ENCODE assay signal across 1 cellular context in genomic region chr11:128738942-128739341, GRCh38.
TF ChIP-seq lines count a peak whose summit lies in the region.

No MANE protein-coding gene starts in this region.

TF ChIP-seq in WTC11, 78 proteins besides CTCF, POLR2A, EP300 and RAD21:
- TF ChIP-seq RELA (CRISPR knock-in tag; IDR thresholded peaks at IDR 0.05; ENCODE audit: borderline replicate concordance), result no peak
- TF ChIP-seq SMAD3 (CRISPR knock-in tag; IDR thresholded peaks at IDR 0.05; ENCODE audit: borderline replicate concordance), result no peak
- no peak for TF ChIP-seq GTF2I (CRISPR knock-in tag; conservative IDR thresholded peaks at IDR 0.05)
- no peak for TF ChIP-seq FOXK1 (CRISPR knock-in tag; IDR thresholded peaks at IDR 0.05)
- TF ChIP-seq JAZF1 (CRISPR knock-in tag; IDR thresholded peaks at IDR 0.05), result no peak
- no peak for TF ChIP-seq USF2 (CRISPR knock-in tag; IDR thresholded peaks at IDR 0.05)
- no peak for TF ChIP-seq MXD4 (CRISPR knock-in tag; IDR thresholded peaks at IDR 0.05; ENCODE audit: borderline replicate concordance)
- TF ChIP-seq, protein P1, sequence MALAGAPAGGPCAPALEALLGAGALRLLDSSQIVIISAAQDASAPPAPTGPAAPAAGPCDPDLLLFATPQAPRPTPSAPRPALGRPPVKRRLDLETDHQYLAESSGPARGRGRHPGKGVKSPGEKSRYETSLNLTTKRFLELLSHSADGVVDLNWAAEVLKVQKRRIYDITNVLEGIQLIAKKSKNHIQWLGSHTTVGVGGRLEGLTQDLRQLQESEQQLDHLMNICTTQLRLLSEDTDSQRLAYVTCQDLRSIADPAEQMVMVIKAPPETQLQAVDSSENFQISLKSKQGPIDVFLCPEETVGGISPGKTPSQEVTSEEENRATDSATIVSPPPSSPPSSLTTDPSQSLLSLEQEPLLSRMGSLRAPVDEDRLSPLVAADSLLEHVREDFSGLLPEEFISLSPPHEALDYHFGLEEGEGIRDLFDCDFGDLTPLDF (CRISPR knock-in tag; IDR thresholded peaks at IDR 0.05), result no peak
- TF ChIP-seq, protein P2, sequence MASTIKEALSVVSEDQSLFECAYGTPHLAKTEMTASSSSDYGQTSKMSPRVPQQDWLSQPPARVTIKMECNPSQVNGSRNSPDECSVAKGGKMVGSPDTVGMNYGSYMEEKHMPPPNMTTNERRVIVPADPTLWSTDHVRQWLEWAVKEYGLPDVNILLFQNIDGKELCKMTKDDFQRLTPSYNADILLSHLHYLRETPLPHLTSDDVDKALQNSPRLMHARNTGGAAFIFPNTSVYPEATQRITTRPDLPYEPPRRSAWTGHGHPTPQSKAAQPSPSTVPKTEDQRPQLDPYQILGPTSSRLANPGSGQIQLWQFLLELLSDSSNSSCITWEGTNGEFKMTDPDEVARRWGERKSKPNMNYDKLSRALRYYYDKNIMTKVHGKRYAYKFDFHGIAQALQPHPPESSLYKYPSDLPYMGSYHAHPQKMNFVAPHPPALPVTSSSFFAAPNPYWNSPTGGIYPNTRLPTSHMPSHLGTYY (CRISPR knock-in tag; IDR thresholded peaks at IDR 0.05), result no peak
- TF ChIP-seq FOXP4 (CRISPR knock-in tag; IDR thresholded peaks at IDR 0.05), result no peak
- TF ChIP-seq TP53 (CRISPR knock-in tag; IDR thresholded peaks at IDR 0.05), result no peak
- TF ChIP-seq NFE2L1 (CRISPR knock-in tag; IDR thresholded peaks at IDR 0.05), result no peak
- no peak for TF ChIP-seq ZBTB43 (CRISPR knock-in tag; IDR thresholded peaks at IDR 0.05)
